13 cellular contexts compared by ENCODE assay signal in genomic region chr3:42668403-42668740, GRCh38. TPM values are rescaled to one million over a fixed set of nuclear protein-coding genes. Genes with fewer than 3 reads are reported as not detected.
DNase-seq lines count a peak whose midpoint lies in the region; ATAC-seq and TF ChIP-seq lines count a peak whose summit lies in the region.
"Had no signal": no experiment of that assay in that cellular context is flagged by ENCODE, and none has a peak within 500 bp of the region (broad histone marks: within the 10 kb centered on the region; RNA-seq: fewer than 3 reads in every experiment).

No MANE protein-coding gene starts in this region.

- WGBS in stomach, 5 donors: 89 to 96% (median 93%) methylated on average over 2 of the region's 2 CpGs

- ATAC-seq in HG02588 (IDR thresholded peaks at IDR 0.05; ENCODE audit: unreplicated experiment): no peak
- ATAC-seq in HG02763 (IDR thresholded peaks at IDR 0.05; ENCODE audit: unreplicated experiment): no peak
- ATAC-seq: CD8-positive, alpha-beta T cell had no signal

- intact Hi-C loops in stomach (cut with DNase I; ENCODE audit: low total_unique reads): no loop called here

- H3K27me3 ChIP-seq in WERI-Rb-1 (ENCODE audit: insufficient read depth, low read depth, severe bottlenecking): no peaks in the 10 kb centered on the region
- H3K27me3 ChIP-seq in stomach: no peaks in the 10 kb centered on the region
- H3K27me3 ChIP-seq: BLaER1 had no signal

- no peaks in the 10 kb centered on the region for H3K36me3 ChIP-seq in WERI-Rb-1
- H3K36me3 ChIP-seq in stomach: peaks cover 0 to 7% (median 0%) of the 10 kb centered on the region in 4 donors

- TF ChIP-seq POLR2A in stomach (IDR thresholded peaks at IDR 0.05): no peak

- H3K27ac ChIP-seq in WERI-Rb-1: peak overlapping the region; percentile 64
- no peak overlapping the region for H3K27ac ChIP-seq in stomach
- H3K27ac ChIP-seq: BLaER1 had no signal

- TF ChIP-seq EP300 in stomach (IDR thresholded peaks at IDR 0.05): no peak

- H3K9me3 ChIP-seq in WERI-Rb-1 (ENCODE audit: severe bottlenecking) (peaks cover 7% of the 10 kb centered on the region), stomach (no peaks in the 10 kb centered on the region)

- no peak for TF ChIP-seq CTCF in WERI-Rb-1 (IDR thresholded peaks at IDR 0.05; ENCODE audit: low read depth, low read length)
- TF ChIP-seq CTCF in stomach (IDR thresholded peaks at IDR 0.05): no peak

- DNase-seq in activated CD8-positive, alpha-beta memory T cell treated with anti-CD3 and anti-CD28 coated beads, Interleukin-2, amount 50 U/mL, for 48 hours: peak; percentile 29
- no peak for DNase-seq in activated CD8-positive, alpha-beta memory T cell treated with anti-CD3 and anti-CD28 coated beads for 24 hours
- DNase-seq in WERI-Rb-1 (no peak), left kidney (ENCODE audit: low read depth, low spot score) (peak; percentile 68), stomach (peak; percentile 8)
- no peak for DNase-seq in effector CD4-positive, alpha-beta T cell
- DNase-seq: CD8-positive, alpha-beta T cell; NCI-H526 treated with DMSO at 0.1 percent for 48 hours had no signal

- peaks cover 7 to 38% (median 21%) of the 10 kb centered on the region in 4 donors for H3K4me1 ChIP-seq in stomach

- H3K4me3 ChIP-seq in WERI-Rb-1 (ENCODE audit: low read depth, low read length) (no peak overlapping the region), stomach (no peak overlapping the region)
- H3K4me3 ChIP-seq: BLaER1 had no signal

RNA-seq across cellular contexts. Expression of gene ZBTB47, which starts 14.9 kb away (rescaled TPM):
- 10 to 100 TPM; 10.1 to 40.3 (median 19.6) TPM for total RNA-seq in stomach
- polyA plus RNA-seq in stomach: 10 to 100 TPM; 10.4 to 40.0 (median 32.1) TPM

RNA-seq across cellular contexts. Expression of gene KLHL40, which starts 17.0 kb away (rescaled TPM):
- total RNA-seq in stomach: under 1 TPM in 1 of 5 donors, not detected in 4; 0.18 TPM
- polyA plus RNA-seq in stomach: 1 to 10 TPM in 1 of 3 donors, under 1 TPM in 1, not detected in 1; 0.05 to 2.0 TPM
- total RNA-seq: CD8-positive, alpha-beta T cell; OCI-LY7; RPMI7951 had no signal

RNA-seq across cellular contexts. Expression of gene HHATL, which starts 34.2 kb away (rescaled TPM):
- not detected for total RNA-seq in stomach
- 1 to 10 TPM in 1 of 3 donors, under 1 TPM in 2; 0.81 to 6.9 (median 0.90) TPM for polyA plus RNA-seq in stomach
- total RNA-seq: CD8-positive, alpha-beta T cell; OCI-LY7; RPMI7951 had no signal

Comparison
In these comparisons a context has a peak if more than half of its experiments do, and no peak if none do; other contexts are left out.
1. DNase-seq: peak in activated CD8-positive, alpha-beta memory T cell treated with anti-CD3 and anti-CD28 coated beads, Interleukin-2, amount 50 U/mL, for 48 hours (single experiment), left kidney (single experiment) and stomach (single experiment); none in activated CD8-positive, alpha-beta memory T cell treated with anti-CD3 and anti-CD28 coated beads for 24 hours (single experiment), WERI-Rb-1 (single experiment) and effector CD4-positive, alpha-beta T cell (single experiment).